Comparison of ENCODE assay signal across 8 cellular contexts in genomic region chr11:60265373-60266214, GRCh38. TPM values are rescaled to one million over a fixed set of nuclear protein-coding genes. Genes with fewer than 3 reads are reported as not detected.
DNase-seq lines count a peak whose midpoint lies in the region; ATAC-seq and TF ChIP-seq lines count a peak whose summit lies in the region.

No MANE protein-coding gene starts in this region.

- H3K27me3 ChIP-seq in psoas muscle (ENCODE audit: insufficient read depth in 3 of 3, low read length in 2 of 3): no peaks in the 10 kb centered on the region

- H3K36me3 ChIP-seq in psoas muscle (ENCODE audit: insufficient read depth in 1 of 2, low read depth in 1 of 2): no peaks in the 10 kb centered on the region

- no peaks in the 10 kb centered on the region for H3K4me1 ChIP-seq in psoas muscle

- intact Hi-C loops in psoas muscle (cut with DNase I): no loop called here

- H3K27ac ChIP-seq in psoas muscle: no peak overlapping the region

- no peak overlapping the region for H3K4me3 ChIP-seq in fibroblast of the aortic adventitia (ENCODE audit: low read depth, low read length)
- H3K4me3 ChIP-seq in psoas muscle: no peak overlapping the region

- DNase-seq in stimulated activated CD4-positive, alpha-beta T cell treated with anti-CD3 and anti-CD28 coated beads, Interleukin-4, amount 100 ng/mL, for 24 hours: peak; percentile 16
- DNase-seq in stimulated activated CD4-positive, alpha-beta T cell treated with anti-CD3 and anti-CD28 coated beads, Interleukin-4, amount 100 ng/mL, for 4 hours: no peak
- DNase-seq in HuH-7.5 (ENCODE audit: low spot score) (peak; percentile 11), SKM-1 (lab: John Stamatoyannopoulos, UW; ENCODE audit: unreplicated experiment) (peak; percentile 35), fibroblast of the aortic adventitia (ENCODE audit: low read depth) (peak; percentile 26), psoas muscle (no peak), NCI-H2107 treated with DMSO at 0.1 percent for 48 hours (lab: John Stamatoyannopoulos, UW; ENCODE audit: unreplicated experiment) (no peak)
- no peak for DNase-seq in central memory CD4-positive, alpha-beta T cell

- no peak for ATAC-seq in psoas muscle

- H3K9me3 ChIP-seq in psoas muscle: peaks cover 4% of the 10 kb centered on the region

- peak; percentile 68 for TF ChIP-seq CTCF in fibroblast of the aortic adventitia (IDR thresholded peaks at IDR 0.05; ENCODE audit: insufficient read depth, low read length)
- peak; percentile 56 for TF ChIP-seq CTCF in psoas muscle (IDR thresholded peaks at IDR 0.05)

- 25 to 26% (median 25%) methylated on average over 4 of the region's 4 CpGs for WGBS in psoas muscle, 3 donors

RNA-seq across cellular contexts. Expression of gene MS4A4A, which starts 14.9 kb away (rescaled TPM):
- not detected in 2 replicates for total RNA-seq in fibroblast of the aortic adventitia (ENCODE audit: low replicate concordance)
- 1 to 10 TPM; 6.7 to 9.4 (median 8.3) TPM for total RNA-seq in psoas muscle
- polyA plus RNA-seq in psoas muscle: 1 to 10 TPM; 2.4 to 6.0 (median 2.4) TPM

RNA-seq across cellular contexts. Expression of gene MS4A4E, which starts 22.7 kb away (rescaled TPM):
- total RNA-seq in fibroblast of the aortic adventitia (ENCODE audit: low replicate concordance) (not detected in 2 replicates), psoas muscle (1 to 10 TPM in 1 of 4 donors, under 1 TPM in 3; 0.47 to 1.6 (median 0.71) TPM)
- polyA plus RNA-seq in psoas muscle: under 1 TPM; 0.05 to 0.33 (median 0.23) TPM

Comparison
In these comparisons a context has a peak if more than half of its experiments do, and no peak if none do; other contexts are left out.
1. DNase-seq: peak in stimulated activated CD4-positive, alpha-beta T cell treated with anti-CD3 and anti-CD28 coated beads, Interleukin-4, amount 100 ng/mL, for 24 hours (single experiment), HuH-7.5 (single experiment), SKM-1 (single experiment) and fibroblast of the aortic adventitia (single experiment); none in stimulated activated CD4-positive, alpha-beta T cell treated with anti-CD3 and anti-CD28 coated beads, Interleukin-4, amount 100 ng/mL, for 4 hours (0 of 2), psoas muscle (0 of 2), central memory CD4-positive, alpha-beta T cell (single experiment) and NCI-H2107 treated with DMSO at 0.1 percent for 48 hours (single experiment).